In genomic region chr22:45008853-45009751, GRCh38 we compare ENCODE assay signal across 1 cellular context.
A peak's percentile ranks its signal among the peaks of the same experiment; 100 is the strongest.
TF ChIP-seq lines count a peak whose summit lies in the region.

No MANE protein-coding gene starts in this region.

TF ChIP-seq in HEK293, 187 proteins besides CTCF, POLR2A, EP300 and RAD21 (continued from another document and continues in another):
- no peak for TF ChIP-seq HIC1 (tag by site-specific recombination; IDR thresholded peaks at IDR 0.05)
- TF ChIP-seq, protein P1, sequence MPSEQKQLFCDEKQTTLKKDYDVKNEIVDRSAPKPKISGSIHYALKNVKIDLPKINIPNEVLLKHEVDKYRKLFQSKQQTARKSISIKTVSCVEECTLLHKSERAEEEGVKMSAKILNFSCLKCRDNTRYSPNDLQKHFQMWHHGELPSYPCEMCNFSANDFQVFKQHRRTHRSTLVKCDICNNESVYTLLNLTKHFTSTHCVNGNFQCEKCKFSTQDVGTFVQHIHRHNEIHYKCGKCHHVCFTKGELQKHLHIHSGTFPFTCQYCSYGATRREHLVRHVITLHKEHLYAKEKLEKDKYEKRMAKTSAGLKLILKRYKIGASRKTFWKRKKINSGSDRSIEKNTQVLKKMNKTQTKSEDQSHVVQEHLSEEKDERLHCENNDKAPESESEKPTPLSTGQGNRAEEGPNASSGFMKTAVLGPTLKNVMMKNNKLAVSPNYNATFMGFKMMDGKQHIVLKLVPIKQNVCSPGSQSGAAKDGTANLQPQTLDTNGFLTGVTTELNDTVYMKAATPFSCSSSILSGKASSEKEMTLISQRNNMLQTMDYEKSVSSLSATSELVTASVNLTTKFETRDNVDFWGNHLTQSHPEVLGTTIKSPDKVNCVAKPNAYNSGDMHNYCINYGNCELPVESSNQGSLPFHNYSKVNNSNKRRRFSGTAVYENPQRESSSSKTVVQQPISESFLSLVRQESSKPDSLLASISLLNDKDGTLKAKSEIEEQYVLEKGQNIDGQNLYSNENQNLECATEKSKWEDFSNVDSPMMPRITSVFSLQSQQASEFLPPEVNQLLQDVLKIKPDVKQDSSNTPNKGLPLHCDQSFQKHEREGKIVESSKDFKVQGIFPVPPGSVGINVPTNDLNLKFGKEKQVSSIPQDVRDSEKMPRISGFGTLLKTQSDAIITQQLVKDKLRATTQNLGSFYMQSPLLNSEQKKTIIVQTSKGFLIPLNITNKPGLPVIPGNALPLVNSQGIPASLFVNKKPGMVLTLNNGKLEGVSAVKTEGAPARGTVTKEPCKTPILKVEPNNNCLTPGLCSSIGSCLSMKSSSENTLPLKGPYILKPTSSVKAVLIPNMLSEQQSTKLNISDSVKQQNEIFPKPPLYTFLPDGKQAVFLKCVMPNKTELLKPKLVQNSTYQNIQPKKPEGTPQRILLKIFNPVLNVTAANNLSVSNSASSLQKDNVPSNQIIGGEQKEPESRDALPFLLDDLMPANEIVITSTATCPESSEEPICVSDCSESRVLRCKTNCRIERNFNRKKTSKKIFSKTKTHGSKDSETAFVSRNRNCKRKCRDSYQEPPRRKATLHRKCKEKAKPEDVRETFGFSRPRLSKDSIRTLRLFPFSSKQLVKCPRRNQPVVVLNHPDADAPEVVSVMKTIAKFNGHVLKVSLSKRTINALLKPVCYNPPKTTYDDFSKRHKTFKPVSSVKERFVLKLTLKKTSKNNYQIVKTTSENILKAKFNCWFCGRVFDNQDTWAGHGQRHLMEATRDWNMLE (tag by site-specific recombination; conservative IDR thresholded peaks at IDR 0.05; ENCODE audit: low read depth) = no peak
- TF ChIP-seq, protein P2, sequence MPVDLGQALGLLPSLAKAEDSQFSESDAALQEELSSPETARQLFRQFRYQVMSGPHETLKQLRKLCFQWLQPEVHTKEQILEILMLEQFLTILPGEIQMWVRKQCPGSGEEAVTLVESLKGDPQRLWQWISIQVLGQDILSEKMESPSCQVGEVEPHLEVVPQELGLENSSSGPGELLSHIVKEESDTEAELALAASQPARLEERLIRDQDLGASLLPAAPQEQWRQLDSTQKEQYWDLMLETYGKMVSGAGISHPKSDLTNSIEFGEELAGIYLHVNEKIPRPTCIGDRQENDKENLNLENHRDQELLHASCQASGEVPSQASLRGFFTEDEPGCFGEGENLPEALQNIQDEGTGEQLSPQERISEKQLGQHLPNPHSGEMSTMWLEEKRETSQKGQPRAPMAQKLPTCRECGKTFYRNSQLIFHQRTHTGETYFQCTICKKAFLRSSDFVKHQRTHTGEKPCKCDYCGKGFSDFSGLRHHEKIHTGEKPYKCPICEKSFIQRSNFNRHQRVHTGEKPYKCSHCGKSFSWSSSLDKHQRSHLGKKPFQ (tag by site-specific recombination; IDR thresholded peaks at IDR 0.05) = no peak
- no peak for TF ChIP-seq ZNF837 (tag by site-specific recombination; IDR thresholded peaks at IDR 0.05)
- TF ChIP-seq SCRT1 (tag by site-specific recombination; IDR thresholded peaks at IDR 0.05; ENCODE audit: borderline replicate concordance) = no peak
- TF ChIP-seq ZBTB11 (tag by site-specific recombination; conservative IDR thresholded peaks at IDR 0.05; ENCODE audit: low read depth) = 0 out of 2 replicates have a peak, but pooled peaks have one; percentile 29
- no peak for TF ChIP-seq ZNF624 (tag by site-specific recombination; IDR thresholded peaks at IDR 0.05)
- TF ChIP-seq ZSCAN5A (tag by site-specific recombination; IDR thresholded peaks at IDR 0.05) = no peak
- peak; percentile 91 for TF ChIP-seq ZNF335 (tag by site-specific recombination; conservative IDR thresholded peaks at IDR 0.05)
- no peak for TF ChIP-seq ZNF777 (tag by site-specific recombination; IDR thresholded peaks at IDR 0.05; ENCODE audit: borderline replicate concordance)
- TF ChIP-seq, protein P3, sequence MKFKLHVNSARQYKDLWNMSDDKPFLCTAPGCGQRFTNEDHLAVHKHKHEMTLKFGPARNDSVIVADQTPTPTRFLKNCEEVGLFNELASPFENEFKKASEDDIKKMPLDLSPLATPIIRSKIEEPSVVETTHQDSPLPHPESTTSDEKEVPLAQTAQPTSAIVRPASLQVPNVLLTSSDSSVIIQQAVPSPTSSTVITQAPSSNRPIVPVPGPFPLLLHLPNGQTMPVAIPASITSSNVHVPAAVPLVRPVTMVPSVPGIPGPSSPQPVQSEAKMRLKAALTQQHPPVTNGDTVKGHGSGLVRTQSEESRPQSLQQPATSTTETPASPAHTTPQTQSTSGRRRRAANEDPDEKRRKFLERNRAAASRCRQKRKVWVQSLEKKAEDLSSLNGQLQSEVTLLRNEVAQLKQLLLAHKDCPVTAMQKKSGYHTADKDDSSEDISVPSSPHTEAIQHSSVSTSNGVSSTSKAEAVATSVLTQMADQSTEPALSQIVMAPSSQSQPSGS (tag by site-specific recombination; IDR thresholded peaks at IDR 0.05; ENCODE audit: low read depth) = no peak
- no peak for TF ChIP-seq ZNF555 (tag by site-specific recombination; conservative IDR thresholded peaks at IDR 0.05)
- TF ChIP-seq, protein P4, sequence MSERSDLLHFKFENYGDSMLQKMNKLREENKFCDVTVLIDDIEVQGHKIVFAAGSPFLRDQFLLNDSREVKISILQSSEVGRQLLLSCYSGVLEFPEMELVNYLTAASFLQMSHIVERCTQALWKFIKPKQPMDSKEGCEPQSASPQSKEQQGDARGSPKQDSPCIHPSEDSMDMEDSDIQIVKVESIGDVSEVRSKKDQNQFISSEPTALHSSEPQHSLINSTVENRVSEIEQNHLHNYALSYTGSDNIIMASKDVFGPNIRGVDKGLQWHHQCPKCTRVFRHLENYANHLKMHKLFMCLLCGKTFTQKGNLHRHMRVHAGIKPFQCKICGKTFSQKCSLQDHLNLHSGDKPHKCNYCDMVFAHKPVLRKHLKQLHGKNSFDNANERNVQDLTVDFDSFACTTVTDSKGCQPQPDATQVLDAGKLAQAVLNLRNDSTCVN (tag by site-specific recombination; optimal IDR thresholded peaks at IDR 0.05) = peak; percentile 80
- peak; percentile 84 for TF ChIP-seq ZBTB20 (tag by site-specific recombination; IDR thresholded peaks at IDR 0.05)
- no peak for TF ChIP-seq ZNF433 (tag by site-specific recombination; IDR thresholded peaks at IDR 0.05; ENCODE audit: low read depth)
- TF ChIP-seq ZBTB7A (tag by site-specific recombination; IDR thresholded peaks at IDR 0.05; ENCODE audit: low read depth) = peak; percentile 65; the same call in 1 of the 2 replicates
- TF ChIP-seq ZNF2 (tag by site-specific recombination; IDR thresholded peaks at IDR 0.05) = no peak
- TF ChIP-seq ZNF19 (tag by site-specific recombination; IDR thresholded peaks at IDR 0.05; ENCODE audit: low read depth) = no peak
- TF ChIP-seq, protein P5, sequence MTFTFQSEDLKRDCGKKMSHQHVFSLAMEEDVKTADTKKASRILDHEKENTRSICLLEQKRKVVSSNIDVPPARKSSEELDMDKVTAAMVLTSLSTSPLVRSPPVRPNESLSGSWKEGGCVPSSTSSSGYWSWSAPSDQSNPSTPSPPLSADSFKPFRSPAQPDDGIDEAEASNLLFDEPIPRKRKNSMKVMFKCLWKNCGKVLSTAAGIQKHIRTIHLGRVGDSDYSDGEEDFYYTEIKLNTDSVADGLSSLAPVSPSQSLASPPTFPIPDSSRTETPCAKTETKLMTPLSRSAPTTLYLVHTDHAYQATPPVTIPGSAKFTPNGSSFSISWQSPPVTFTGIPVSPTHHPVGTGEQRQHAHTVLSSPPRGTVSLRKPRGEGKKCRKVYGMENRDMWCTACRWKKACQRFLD (tag by site-specific recombination; IDR thresholded peaks at IDR 0.05) = no peak
- no peak for TF ChIP-seq ZXDB (tag by site-specific recombination; IDR thresholded peaks at IDR 0.05)
- TF ChIP-seq ZNF398 (tag by site-specific recombination; IDR thresholded peaks at IDR 0.05) = peak; percentile 73
- no peak for TF ChIP-seq HOXA7 (CRISPR knock-in tag; IDR thresholded peaks at IDR 0.05; ENCODE audit: borderline replicate concordance)
- no peak for TF ChIP-seq ZNF138 (tag by site-specific recombination; IDR thresholded peaks at IDR 0.05; ENCODE audit: borderline replicate concordance)
- TF ChIP-seq IKZF3 (tag by site-specific recombination; IDR thresholded peaks at IDR 0.05) = no peak
- TF ChIP-seq, protein P6, sequence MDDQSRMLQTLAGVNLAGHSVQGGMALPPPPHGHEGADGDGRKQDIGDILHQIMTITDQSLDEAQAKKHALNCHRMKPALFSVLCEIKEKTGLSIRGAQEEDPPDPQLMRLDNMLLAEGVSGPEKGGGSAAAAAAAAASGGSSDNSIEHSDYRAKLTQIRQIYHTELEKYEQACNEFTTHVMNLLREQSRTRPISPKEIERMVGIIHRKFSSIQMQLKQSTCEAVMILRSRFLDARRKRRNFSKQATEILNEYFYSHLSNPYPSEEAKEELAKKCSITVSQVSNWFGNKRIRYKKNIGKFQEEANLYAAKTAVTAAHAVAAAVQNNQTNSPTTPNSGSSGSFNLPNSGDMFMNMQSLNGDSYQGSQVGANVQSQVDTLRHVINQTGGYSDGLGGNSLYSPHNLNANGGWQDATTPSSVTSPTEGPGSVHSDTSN (CRISPR knock-in tag; IDR thresholded peaks at IDR 0.05) = no peak
- TF ChIP-seq ZNF121 (tag by site-specific recombination; IDR thresholded peaks at IDR 0.05) = no peak
- TF ChIP-seq ZNF830 (tag by site-specific recombination; IDR thresholded peaks at IDR 0.05; ENCODE audit: low read depth) = no peak
- TF ChIP-seq GLIS2 (tag by site-specific recombination; IDR thresholded peaks at IDR 0.05) = peak; percentile 99
- TF ChIP-seq GFI1B (tag by site-specific recombination; IDR thresholded peaks at IDR 0.05) = no peak
- peak; percentile 71 for TF ChIP-seq ZNF341 (tag by site-specific recombination; IDR thresholded peaks at IDR 0.05; ENCODE audit: low read depth)
- no peak for TF ChIP-seq ZNF132 (tag by site-specific recombination; IDR thresholded peaks at IDR 0.05; ENCODE audit: borderline replicate concordance)
- TF ChIP-seq FEZF1 (tag by site-specific recombination; IDR thresholded peaks at IDR 0.05) = no peak
- TF ChIP-seq, protein P7, sequence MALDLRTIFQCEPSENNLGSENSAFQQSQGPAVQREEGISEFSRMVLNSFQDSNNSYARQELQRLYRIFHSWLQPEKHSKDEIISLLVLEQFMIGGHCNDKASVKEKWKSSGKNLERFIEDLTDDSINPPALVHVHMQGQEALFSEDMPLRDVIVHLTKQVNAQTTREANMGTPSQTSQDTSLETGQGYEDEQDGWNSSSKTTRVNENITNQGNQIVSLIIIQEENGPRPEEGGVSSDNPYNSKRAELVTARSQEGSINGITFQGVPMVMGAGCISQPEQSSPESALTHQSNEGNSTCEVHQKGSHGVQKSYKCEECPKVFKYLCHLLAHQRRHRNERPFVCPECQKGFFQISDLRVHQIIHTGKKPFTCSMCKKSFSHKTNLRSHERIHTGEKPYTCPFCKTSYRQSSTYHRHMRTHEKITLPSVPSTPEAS (tag by site-specific recombination; IDR thresholded peaks at IDR 0.05) = peak; percentile 51; the same call in 1 of the 2 replicates
- TF ChIP-seq MZF1 (tag by site-specific recombination; IDR thresholded peaks at IDR 0.05; ENCODE audit: borderline replicate concordance) = no peak
- TF ChIP-seq GLI4 (tag by site-specific recombination; IDR thresholded peaks at IDR 0.05) = no peak
